15 cellular contexts compared by ENCODE assay signal in genomic region chr3:26437678-26438077, GRCh38.
DNase-seq lines count a peak whose midpoint lies in the region; ATAC-seq, FAIRE-seq and TF ChIP-seq lines count a peak whose summit lies in the region.
"Had no signal": no experiment of that assay in that cellular context is flagged by ENCODE, and none has a peak within 500 bp of the region (broad histone marks: within the 10 kb centered on the region; RNA-seq: fewer than 3 reads in every experiment).

No MANE protein-coding gene starts in this region.

- intact Hi-C loops in right lobe of liver (cut with DNase I), result no loop called here

- ATAC-seq in foreskin keratinocyte, result peak; percentile 95
- no peak for ATAC-seq in right lobe of liver
- no peak for ATAC-seq in HG03175 (IDR thresholded peaks at IDR 0.05; ENCODE audit: unreplicated experiment)
- ATAC-seq: activated CD8-positive, alpha-beta T cell treated with anti-CD3 and anti-CD28 coated beads for 36 hours; activated T-cell treated with anti-CD3 and anti-CD28 coated beads, Interleukin-2, amount 50 U/mL, for 72 hours; heart left ventricle had no signal

- H4K20me1 ChIP-seq in astrocyte (ENCODE audit: insufficient read depth, low read length), result no peaks in the 10 kb centered on the region
- H4K20me1 ChIP-seq: BLaER1 treated with 17β-estradiol and CSF1 and Interleukin-3, amounts not matched to agents 10 nM and 100 nM had no signal

- no peak overlapping the region for H3K4me2 ChIP-seq in astrocyte (ENCODE audit: low read length)
- H3K4me2 ChIP-seq: BLaER1 treated with 17β-estradiol and CSF1 and Interleukin-3, amounts not matched to agents 10 nM and 100 nM had no signal

- H3K36me3 ChIP-seq in astrocyte (ENCODE audit: insufficient read depth, low read length) (no peaks in the 10 kb centered on the region), right lobe of liver (no peaks in the 10 kb centered on the region), H7 (replicated peaks; ENCODE audit: control insufficient read depth, insufficient read depth, low read length) (no peaks in the 10 kb centered on the region)
- H3K36me3 ChIP-seq: BLaER1 treated with 17β-estradiol and CSF1 and Interleukin-3, amounts not matched to agents 10 nM and 100 nM; heart left ventricle had no signal

- H3K27ac ChIP-seq in astrocyte (ENCODE audit: low read depth, low read length) (peak overlapping the region; percentile 86), foreskin keratinocyte (peak overlapping the region; percentile 81), right lobe of liver (no peak overlapping the region)
- H3K27ac ChIP-seq: BLaER1 treated with 17β-estradiol and CSF1 and Interleukin-3, amounts not matched to agents 10 nM and 100 nM; heart left ventricle; parathyroid adenoma had no signal

- H3K36me3 Mint-ChIP-seq in astrocyte (ENCODE audit: low read depth, unreplicated experiment), result no peaks in the 10 kb centered on the region

- H3K4me1 ChIP-seq in astrocyte (ENCODE audit: insufficient read depth, low read length) (peaks cover 6% of the 10 kb centered on the region), foreskin keratinocyte (peaks cover 14% of the 10 kb centered on the region), right lobe of liver (peaks cover 0 to 13% (median 6%) of the 10 kb centered on the region in 4 donors)
- H3K4me1 ChIP-seq: BLaER1 treated with 17β-estradiol and CSF1 and Interleukin-3, amounts not matched to agents 10 nM and 100 nM; heart left ventricle; parathyroid adenoma had no signal

- no peak for FAIRE-seq in astrocyte (lab: Jason Lieb, UNC)

- peak overlapping the region; percentile 97 for H3K27ac Mint-ChIP-seq in astrocyte (ENCODE audit: unreplicated experiment)
- H3K27ac Mint-ChIP-seq: activated CD8-positive, alpha-beta T cell treated with anti-CD3 and anti-CD28 coated beads for 36 hours; activated T-cell treated with anti-CD3 and anti-CD28 coated beads, Interleukin-2, amount 50 U/mL, for 72 hours had no signal

- no peak for TF ChIP-seq POLR2A in right lobe of liver (IDR thresholded peaks at IDR 0.05)

- peak overlapping the region; percentile 45 for H2AFZ ChIP-seq in astrocyte (ENCODE audit: low read depth, low read length)
- H2AFZ ChIP-seq: parathyroid adenoma had no signal

- 79% methylated on average over 2 of the region's 4 CpGs for WGBS in right lobe of liver (ENCODE audit: insufficient coverage, low coverage, low lambda C conversion rate, missing lambda C conversion rate)

- TF ChIP-seq CTCF in astrocyte (IDR thresholded peaks at IDR 0.05; ENCODE audit: insufficient read depth, low read depth, low read length), result no peak
- TF ChIP-seq CTCF in foreskin keratinocyte (conservative IDR thresholded peaks at IDR 0.05), result no peak
- no peak for TF ChIP-seq CTCF in right lobe of liver (IDR thresholded peaks at IDR 0.05)

- no peaks in the 10 kb centered on the region for H3K9me3 ChIP-seq in astrocyte (ENCODE audit: insufficient read depth, low read depth, low read length)
- no peaks in the 10 kb centered on the region for H3K9me3 ChIP-seq in right lobe of liver

- no peak overlapping the region for H3K4me3 Mint-ChIP-seq in astrocyte (ENCODE audit: unreplicated experiment)
- H3K4me3 Mint-ChIP-seq: activated CD8-positive, alpha-beta T cell treated with anti-CD3 and anti-CD28 coated beads for 36 hours; activated T-cell treated with anti-CD3 and anti-CD28 coated beads, Interleukin-2, amount 50 U/mL, for 72 hours; endodermal cell had no signal

- H3K9me3 Mint-ChIP-seq in astrocyte (ENCODE audit: unreplicated experiment), result peaks cover 11% of the 10 kb centered on the region

- no peaks in the 10 kb centered on the region for H3K27me3 ChIP-seq in astrocyte (ENCODE audit: insufficient read depth, low read length)
- no peaks in the 10 kb centered on the region for H3K27me3 ChIP-seq in foreskin keratinocyte
- no peaks in the 10 kb centered on the region for H3K27me3 ChIP-seq in right lobe of liver
- no peaks in the 10 kb centered on the region for H3K27me3 ChIP-seq in H7 (ENCODE audit: control insufficient read depth, insufficient read depth, low read length)
- H3K27me3 ChIP-seq: BLaER1 treated with 17β-estradiol and CSF1 and Interleukin-3, amounts not matched to agents 10 nM and 100 nM; heart left ventricle had no signal

- no peaks in the 10 kb centered on the region for H3K79me2 ChIP-seq in astrocyte (ENCODE audit: insufficient read depth, low read length)
- H3K79me2 ChIP-seq: parathyroid adenoma had no signal

- H3K27me3 Mint-ChIP-seq in astrocyte (ENCODE audit: low read depth, unreplicated experiment), result no peaks in the 10 kb centered on the region
- H3K27me3 Mint-ChIP-seq: activated CD8-positive, alpha-beta T cell treated with anti-CD3 and anti-CD28 coated beads for 36 hours had no signal

- peaks cover 18% of the 10 kb centered on the region for H3K4me1 Mint-ChIP-seq in astrocyte (ENCODE audit: low read depth, unreplicated experiment)

- DNase-seq in HK-2 (ENCODE audit: unreplicated experiment) (peak; percentile 27), astrocyte (ENCODE audit: low read depth) (peak; percentile 75), foreskin keratinocyte (peak; percentile 91 to 98), smooth muscle cell of the brain vasculature (ENCODE audit: low read depth, low spot score) (peak; percentile 4), right lobe of liver (no peak), H7 (no peak)
- DNase-seq: activated CD8-positive, alpha-beta T cell treated with anti-CD3 and anti-CD28 coated beads for 36 hours; activated T-cell treated with anti-CD3 and anti-CD28 coated beads, Interleukin-2, amount 50 U/mL, for 72 hours; cerebellar nuclear complex; endodermal cell; heart left ventricle; NCI-H69 had no signal

- H3K4me3 ChIP-seq in astrocyte (ENCODE audit: insufficient read depth, low read depth, low read length) (no peak overlapping the region), right lobe of liver (no peak overlapping the region), H7 (ENCODE audit: insufficient read depth, low read depth, low read length) (no peak overlapping the region)
- H3K4me3 ChIP-seq: BLaER1 treated with 17β-estradiol and CSF1 and Interleukin-3, amounts not matched to agents 10 nM and 100 nM; heart left ventricle had no signal

- peak overlapping the region; percentile 18 for H3K9ac ChIP-seq in astrocyte (ENCODE audit: low read length)
- H3K9ac ChIP-seq: BLaER1 treated with 17β-estradiol and CSF1 and Interleukin-3, amounts not matched to agents 10 nM and 100 nM; parathyroid adenoma had no signal

Comparison
In these comparisons a context has a peak if more than half of its experiments do, and no peak if none do; other contexts are left out.
1. DNase-seq: peak in HK-2 (single experiment), astrocyte (single experiment), foreskin keratinocyte (2 of 2) and smooth muscle cell of the brain vasculature (single experiment); none in right lobe of liver (0 of 3) and H7 (single experiment).
2. H3K27ac ChIP-seq: peak in astrocyte (single experiment) and foreskin keratinocyte (single experiment); none in right lobe of liver (0 of 3).